ENCODE assay signal across 11 cellular contexts in the genomic region with DNA sequence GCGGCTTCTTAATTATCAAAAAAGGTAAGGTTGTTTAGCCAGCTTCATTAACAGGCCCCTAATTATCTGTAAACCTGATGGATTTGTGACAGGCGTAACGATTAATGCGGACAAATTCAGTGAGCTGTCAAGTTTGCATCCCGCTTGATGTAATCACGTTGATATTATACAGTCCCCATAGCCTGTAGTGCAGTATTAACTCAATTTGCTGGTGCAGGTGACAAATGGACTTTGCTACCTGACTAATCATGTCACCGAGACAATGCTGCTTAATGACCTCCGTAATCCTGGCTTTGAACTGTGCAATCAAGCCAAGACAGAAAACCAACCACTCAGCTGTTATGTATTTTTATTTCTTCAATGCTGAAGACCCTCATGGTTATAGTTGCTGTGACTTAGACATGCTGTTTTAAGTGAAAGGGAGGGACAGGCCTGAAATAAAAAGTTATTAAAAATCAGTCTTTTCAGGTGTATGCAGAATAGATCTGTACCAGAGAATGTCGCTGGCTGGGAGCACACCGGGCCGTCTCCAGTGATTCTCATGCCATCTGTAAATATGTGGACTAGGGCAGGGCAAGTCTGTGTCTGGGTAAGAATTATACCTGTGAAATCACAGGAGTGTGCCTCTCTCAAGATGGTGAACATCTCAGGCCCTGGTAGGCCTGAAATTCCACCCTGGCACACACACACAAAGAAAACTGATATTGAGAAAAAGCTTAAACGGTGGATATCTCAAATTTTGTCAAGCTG. TPM values are rescaled to one million over a fixed set of nuclear protein-coding genes. Genes with fewer than 3 reads are reported as not detected.
DNase-seq lines count a peak whose midpoint lies in the region; ATAC-seq and TF ChIP-seq lines count a peak whose summit lies in the region.
"Had no signal": no experiment of that assay in that cellular context is flagged by ENCODE, and none has a peak within 500 bp of the region (broad histone marks: within the 10 kb centered on the region; RNA-seq: fewer than 3 reads in every experiment).

No MANE protein-coding gene starts in this region.

- H3K4me1 ChIP-seq in DOHH2 (ENCODE audit: control insufficient read depth, low read length), result peaks cover 35% of the 10 kb centered on the region

- no peak overlapping the region for H3K4me3 ChIP-seq in DOHH2 (ENCODE audit: low read length)
- H3K4me3 ChIP-seq in dorsolateral prefrontal cortex, result peak overlapping the region in 20 of 59 donors; percentile 3 to 95 (median 72)
- H3K4me3 ChIP-seq: GM23338 had no signal

- H4K20me1 ChIP-seq in DOHH2 (ENCODE audit: control insufficient read depth, insufficient read depth, low read depth, low read length), result peaks cover 3% of the 10 kb centered on the region; the same call in 1 of the 2 replicates

- peak overlapping the region; percentile 89 for H3K4me3 Mint-ChIP-seq in nephron progenitor cell
- H3K4me3 Mint-ChIP-seq: GM23338; stimulated activated naive B cell treated with anti-CD40 and anti-IgM and Interleukin-4, amounts not matched to agents 10 μg/mL and 1 μg/mL and 100 μg/mL, for 72 hours had no signal

- H3K27me3 ChIP-seq in DOHH2 (ENCODE audit: control insufficient read depth, low read length), result no peaks in the 10 kb centered on the region
- H3K27me3 ChIP-seq in dorsolateral prefrontal cortex, result no peaks in the 10 kb centered on the region

- intact Hi-C loops in dorsolateral prefrontal cortex (cut with DNase I), result loop anchor here (5.0 kb wide), 1 partner anchor 32 kb away; no protein-coding TSS in a partner anchor

- H3K79me2 ChIP-seq in DOHH2 (ENCODE audit: control insufficient read depth, low read length), result peaks cover 78% of the 10 kb centered on the region

- H3K27ac ChIP-seq in DOHH2 (ENCODE audit: low read depth, low read length), result no peak overlapping the region
- peak overlapping the region in 31 of 59 donors; percentile 0 to 88 (median 31) for H3K27ac ChIP-seq in dorsolateral prefrontal cortex

- H3K36me3 Mint-ChIP-seq in nephron progenitor cell (ENCODE audit: low read depth), result peaks cover 13% of the 10 kb centered on the region

- ATAC-seq in GM18519 (IDR thresholded peaks at IDR 0.05; ENCODE audit: low FRiP score, unreplicated experiment) (no peak), GM18498 (IDR thresholded peaks at IDR 0.05; ENCODE audit: unreplicated experiment) (no peak)
- ATAC-seq: GM23338; stimulated activated naive B cell treated with anti-CD40 and anti-IgM and Interleukin-4, amounts not matched to agents 10 μg/mL and 1 μg/mL and 100 μg/mL, for 72 hours had no signal

- H3F3A ChIP-seq in DOHH2 (ENCODE audit: control insufficient read depth, insufficient read depth), result peaks cover 5% of the 10 kb centered on the region

- H3K4me2 ChIP-seq in DOHH2 (ENCODE audit: low read length), result peak overlapping the region; percentile 10; the same call in 1 of the 2 replicates

- H3K27me3 Mint-ChIP-seq in nephron progenitor cell (ENCODE audit: low read depth, poor library complexity), result peaks cover 4% of the 10 kb centered on the region
- H3K27me3 Mint-ChIP-seq: stimulated activated naive B cell treated with anti-CD40 and anti-IgM and Interleukin-4, amounts not matched to agents 10 μg/mL and 1 μg/mL and 100 μg/mL, for 72 hours had no signal

- H3K9me3 ChIP-seq in DOHH2 (ENCODE audit: control insufficient read depth, insufficient read depth, low read length), result no peaks in the 10 kb centered on the region

- DNase-seq in NCI-H2081 treated with DMSO at 0.1 percent for 48 hours (lab: John Stamatoyannopoulos, UW), result peak; percentile 18
- no peak for DNase-seq in dorsolateral prefrontal cortex
- DNase-seq in nephron progenitor cell, result no peak
- no peak for DNase-seq in 8988T
- DNase-seq in superior temporal gyrus (ENCODE audit: extremely low spot score), result no peak
- DNase-seq: amygdala; stimulated activated naive B cell treated with anti-CD40 and anti-IgM and Interleukin-4, amounts not matched to agents 10 μg/mL and 1 μg/mL and 100 μg/mL, for 72 hours had no signal

- no peaks in the 10 kb centered on the region for H3K9me3 Mint-ChIP-seq in nephron progenitor cell
- H3K9me3 Mint-ChIP-seq: stimulated activated naive B cell treated with anti-CD40 and anti-IgM and Interleukin-4, amounts not matched to agents 10 μg/mL and 1 μg/mL and 100 μg/mL, for 72 hours had no signal

- peaks cover 86% of the 10 kb centered on the region for H3K4me1 Mint-ChIP-seq in nephron progenitor cell

- no peaks in the 10 kb centered on the region for H3K9me2 ChIP-seq in DOHH2 (replicated peaks; ENCODE audit: control insufficient read depth, low read length)

- H3K36me3 ChIP-seq in DOHH2 (ENCODE audit: control insufficient read depth, low read length), result peaks cover 4% of the 10 kb centered on the region; the same call in 1 of the 2 replicates

- H3K27ac Mint-ChIP-seq in nephron progenitor cell, result peak overlapping the region; percentile 96
- H3K27ac Mint-ChIP-seq: GM23338; stimulated activated naive B cell treated with anti-CD40 and anti-IgM and Interleukin-4, amounts not matched to agents 10 μg/mL and 1 μg/mL and 100 μg/mL, for 72 hours had no signal

- no peak for TF ChIP-seq CTCF in DOHH2 (IDR thresholded peaks at IDR 0.05; ENCODE audit: low read depth, low read length, poor library complexity, severe bottlenecking)
- TF ChIP-seq CTCF in dorsolateral prefrontal cortex (IDR thresholded peaks at IDR 0.05 in 54 of 56, conservative IDR thresholded peaks at IDR 0.05 in 2 of 56; ENCODE audit: low read depth in 1 of 56, partially characterized antibody in 56 of 56), result no peak
- no peak for TF ChIP-seq CTCF in nephron progenitor cell (IDR thresholded peaks at IDR 0.05)

RNA-seq across cellular contexts. Expression of a gene that starts 4.3 kb away (rescaled TPM):
- 10 to 100 TPM; 24.7 to 83.6 (median 37.5) TPM for total RNA-seq in dorsolateral prefrontal cortex

RNA-seq across cellular contexts. Expression of a gene that starts 6.0 kb away (rescaled TPM):
- 10 to 100 TPM; 32.1 to 76.5 (median 56.0) TPM for total RNA-seq in dorsolateral prefrontal cortex
